ENCODE assay signal across 8 cellular contexts in genomic region chr5:181217111-181217804, GRCh38. TPM values are rescaled to one million over a fixed set of nuclear protein-coding genes. Genes with fewer than 3 reads are reported as not detected.
DNase-seq lines count a peak whose midpoint lies in the region; ATAC-seq and TF ChIP-seq lines count a peak whose summit lies in the region.

No MANE protein-coding gene starts in this region.

- peaks cover 23 to 28% of the 10 kb centered on the region in 2 experiments for H3K4me1 Mint-ChIP-seq in H9

- no peak overlapping the region for H3K4ac ChIP-seq in H9 (ENCODE audit: low read depth, low read length)

- H3K9me3 ChIP-seq in BE2C (no peaks in the 10 kb centered on the region), H9 (ENCODE audit: control insufficient read depth, low read depth, low read length) (no peaks in the 10 kb centered on the region), SJCRH30 (replicated peaks) (no peaks in the 10 kb centered on the region), breast epithelium (no peaks in the 10 kb centered on the region)

- H3K4me3 ChIP-seq in BE2C (ENCODE audit: low read depth, low read length) (peak overlapping the region; percentile 76), SJCRH30 (peak overlapping the region; percentile 51), breast epithelium (peak overlapping the region; percentile 39 to 68 (median 56))

- H4K91ac ChIP-seq in H9 (ENCODE audit: insufficient read length, low read depth, low read length) = no peak overlapping the region

- peak overlapping the region; percentile 72 to 93 for H3K4me3 Mint-ChIP-seq in H9

- no peak overlapping the region for H3K56ac ChIP-seq in H9 (ENCODE audit: insufficient read length, low read depth, low read length)

- intact Hi-C loops in breast epithelium (cut with DNase I; ENCODE audit: low total_unique reads) = no loop called here

- no peak overlapping the region for H3T11ph ChIP-seq in H9 (ENCODE audit: low read length)

- peak overlapping the region in 1 of 3 experiments; percentile 8; a peak in 2 of 7 replicates for H3K27ac Mint-ChIP-seq in H9

- no CpG with 5 or more reads among the region's 46 CpGs for WGBS in H9 (ENCODE audit: extremely low coverage, insufficient read length, low lambda C conversion rate)

- H3K27ac ChIP-seq in H9 (ENCODE audit: insufficient read length, low read depth, low read length) (no peak overlapping the region), SJCRH30 (no peak overlapping the region), breast epithelium (peak overlapping the region; percentile 74 to 77)

- no peak overlapping the region for H2BK20ac ChIP-seq in H9 (ENCODE audit: low read depth, low read length, poor library complexity, severe bottlenecking)

- no peak overlapping the region for H2AFZ ChIP-seq in H9 (ENCODE audit: low read length)

- TF ChIP-seq POLR2A in breast epithelium (IDR thresholded peaks at IDR 0.05) = no peak

- no peak overlapping the region for H3K9ac ChIP-seq in H9 (ENCODE audit: extremely low read depth, insufficient read length, low read length)

- H3K36me3 Mint-ChIP-seq in H9 (ENCODE audit: insufficient read depth in 1 of 3, low read depth in 3 of 3) = peaks cover 0 to 3% (median 0%) of the 10 kb centered on the region in 3 experiments; a peak in 1 of 7 replicates

- H2AK5ac ChIP-seq in H9 (ENCODE audit: insufficient read length, low read length) = no peak overlapping the region

- H3K9me3 Mint-ChIP-seq in H9 = peaks cover 0 to 7% of the 10 kb centered on the region in 2 experiments; a peak in 2 of 5 replicates

- no peak overlapping the region for H3K18ac ChIP-seq in H9 (ENCODE audit: insufficient read length, low read depth, low read length)

- no peak overlapping the region for H2BK12ac ChIP-seq in H9 (ENCODE audit: insufficient read length, low read depth, low read length)

- H4K5ac ChIP-seq in H9 (ENCODE audit: insufficient read length, low read depth, low read length) = no peak overlapping the region

- H3K4me2 ChIP-seq in H9 (ENCODE audit: insufficient read depth, insufficient read length, low read length) = peak overlapping the region; percentile 70

- no peaks in the 10 kb centered on the region for H3K79me2 ChIP-seq in H9 (ENCODE audit: insufficient read depth, low read length)

- no peaks in the 10 kb centered on the region for H3K79me1 ChIP-seq in H9 (ENCODE audit: insufficient read depth, low read depth, low read length, poor library complexity, severe bottlenecking)

- DNase-seq in BE2C (peak; percentile 82), H9 (peak; percentile 82), SJCRH30 (peak; percentile 73 to 78), breast epithelium (ENCODE audit: low spot score in 2 of 2) (no peak), kidney tubule cell (ENCODE audit: low spot score) (peak; percentile 53), SIG-M5 (lab: John Stamatoyannopoulos, UW) (no peak)
- peak; percentile 52 to 64 for DNase-seq in stimulated activated CD4-positive, alpha-beta T cell treated with anti-CD3 and anti-CD28 coated beads, Interleukin-4, amount 100 ng/mL, for 4 hours

- no peaks in the 10 kb centered on the region for H3K36me3 ChIP-seq in BE2C
- H3K36me3 ChIP-seq in SJCRH30 = no peaks in the 10 kb centered on the region
- H3K36me3 ChIP-seq in breast epithelium = no peaks in the 10 kb centered on the region

- no peak overlapping the region for H3K14ac ChIP-seq in H9 (ENCODE audit: insufficient read depth, low read length)

- no peaks in the 10 kb centered on the region for H3K27me3 ChIP-seq in BE2C
- H3K27me3 ChIP-seq in H9 (ENCODE audit: insufficient read depth, low read length) = no peaks in the 10 kb centered on the region; the same call in 1 of the 2 replicates
- no peaks in the 10 kb centered on the region for H3K27me3 ChIP-seq in SJCRH30
- H3K27me3 ChIP-seq in breast epithelium = no peaks in the 10 kb centered on the region

- ATAC-seq in HG03469 (IDR thresholded peaks at IDR 0.05; ENCODE audit: unreplicated experiment) = no peak

- H3K23me2 ChIP-seq in H9 (ENCODE audit: insufficient read length, low read depth, low read length, poor library complexity, severe bottlenecking) = peaks cover 9% of the 10 kb centered on the region

- H3K4me1 ChIP-seq in BE2C = no peaks in the 10 kb centered on the region
- no peaks in the 10 kb centered on the region; the same call in 1 of the 2 replicates for H3K4me1 ChIP-seq in H9 (ENCODE audit: insufficient read depth, low read length)
- H3K4me1 ChIP-seq in SJCRH30 = no peaks in the 10 kb centered on the region
- peaks cover 0 to 7% of the 10 kb centered on the region in 2 donors for H3K4me1 ChIP-seq in breast epithelium

- TF ChIP-seq CTCF in BE2C (IDR thresholded peaks at IDR 0.05; ENCODE audit: low read depth, low read length) (no peak), H9 (conservative IDR thresholded peaks at IDR 0.05) (peak; percentile 24; the same call in 2 of the 3 replicates), breast epithelium (IDR thresholded peaks at IDR 0.05) (no peak)

- no peaks in the 10 kb centered on the region for H4K20me1 ChIP-seq in H9 (ENCODE audit: control insufficient read depth, insufficient read depth, insufficient read length)

- no peak overlapping the region for H2BK5ac ChIP-seq in H9 (ENCODE audit: insufficient read length, low read length)

- no peak overlapping the region for H2BK15ac ChIP-seq in H9 (ENCODE audit: low read depth, low read length)

- H3K27me3 Mint-ChIP-seq in H9 (ENCODE audit: low read depth) = peaks cover 43% of the 10 kb centered on the region

- H4K8ac ChIP-seq in H9 (replicated peaks; ENCODE audit: insufficient read length, low read depth, low read length) = no peak overlapping the region

- no peak overlapping the region for H3K23ac ChIP-seq in H9 (ENCODE audit: insufficient read length, low read depth, low read length)

- no peak overlapping the region for H2BK120ac ChIP-seq in H9 (ENCODE audit: low read depth, low read length, poor library complexity, severe bottlenecking)

RNA-seq across cellular contexts. Expression of gene TRIM41, which starts 5.8 kb away (rescaled TPM):
- 80.4 TPM for polyA plus RNA-seq in BE2C (2012; ENCODE audit: insufficient read depth, insufficient read length, low read depth)
- total RNA-seq in H9 (2021) (33.5 and 34.2 TPM in 2 replicates), breast epithelium (10 to 100 TPM; 14.1 to 16.0 (median 15.1) TPM)
- total RNA-seq in SJCRH30 (2014; rRNA removed; shearing (Covaris generic)) = 15.2 and 17.8 TPM in 2 replicates

RNA-seq across cellular contexts. Expression of gene TRIM7, which starts 12.3 kb away (rescaled TPM):
- polyA plus RNA-seq in BE2C (2012; ENCODE audit: insufficient read depth, insufficient read length, low read depth) = 3.2 TPM
- total RNA-seq in H9 (2021) (not detected in 2 replicates), breast epithelium (1 to 10 TPM in 2 of 3 donors, under 1 TPM in 1; 0.29 to 5.4 (median 5.2) TPM)
- total RNA-seq in SJCRH30 (2014; rRNA removed; shearing (Covaris generic)) = 6.9 and 9.0 TPM in 2 replicates

RNA-seq across cellular contexts. Expression of gene RACK1, which starts 26.4 kb away (rescaled TPM):
- polyA plus RNA-seq in BE2C (2012; ENCODE audit: insufficient read depth, insufficient read length, low read depth) = 2,500 TPM
- 2,548 and 2,552 TPM in 2 replicates for total RNA-seq in H9 (2021)
- 5,838 and 6,264 TPM in 2 replicates for total RNA-seq in SJCRH30 (2014; rRNA removed; shearing (Covaris generic))
- total RNA-seq in breast epithelium = 1,000 to 10,000 TPM; 2,096 to 2,842 (median 2,553) TPM

RNA-seq across cellular contexts. Expression of gene TRIM52, which starts 43.7 kb away (rescaled TPM):
- polyA plus RNA-seq in BE2C (2012; ENCODE audit: insufficient read depth, insufficient read length, low read depth) = 33.8 TPM
- total RNA-seq in H9 (2021) (5.1 and 5.7 TPM in 2 replicates), breast epithelium (10 to 100 TPM; 12.8 to 18.6 (median 18.4) TPM)
- total RNA-seq in SJCRH30 (2014; rRNA removed; shearing (Covaris generic)) = 5.3 and 7.9 TPM in 2 replicates

Comparison
In these comparisons a context has a peak if more than half of its experiments do, and no peak if none do; other contexts are left out.
1. DNase-seq: peak in BE2C (single experiment), H9 (single experiment), SJCRH30 (2 of 2), kidney tubule cell (single experiment) and stimulated activated CD4-positive, alpha-beta T cell treated with anti-CD3 and anti-CD28 coated beads, Interleukin-4, amount 100 ng/mL, for 4 hours (2 of 2); none in breast epithelium (0 of 2) and SIG-M5 (single experiment).
2. H3K27ac ChIP-seq: peak in breast epithelium (2 of 2); none in H9 (single experiment) and SJCRH30 (single experiment).
3. Peak in every context shown above with its lines, with median percentiles within 50 percentile points of each other: H3K4me3 ChIP-seq.